In genomic region chr6:16208989-16209388, GRCh38 we compare ENCODE assay signal across 2 cellular contexts.
TF ChIP-seq lines count a peak whose summit lies in the region.

No MANE protein-coding gene starts in this region.

TF ChIP-seq in IMR-90, 13 proteins besides CTCF, POLR2A, EP300 and RAD21:
- no peak for TF ChIP-seq MAZ (IDR thresholded peaks at IDR 0.05; ENCODE audit: borderline replicate concordance, low read depth, low read length)
- no peak for TF ChIP-seq RCOR1 (IDR thresholded peaks at IDR 0.05; ENCODE audit: insufficient replicate concordance, low read length)
- no peak for TF ChIP-seq MXI1 (IDR thresholded peaks at IDR 0.05; ENCODE audit: borderline replicate concordance, low read depth, low read length)
- no peak for TF ChIP-seq RFX5 (IDR thresholded peaks at IDR 0.05; ENCODE audit: low read depth, low read length)
- no peak for TF ChIP-seq BHLHE40 (IDR thresholded peaks at IDR 0.05; ENCODE audit: low read depth, low read length)
- no peak for TF ChIP-seq SMC3 (IDR thresholded peaks at IDR 0.05; ENCODE audit: low read depth, low read length)

TF ChIP-seq in K562, 482 proteins besides CTCF, POLR2A, EP300 and RAD21:
- TF ChIP-seq THRA (IDR thresholded peaks at IDR 0.05) (no peak), ZNF121 (CRISPR knock-in tag; conservative IDR thresholded peaks at IDR 0.05) (peak; percentile 82), USF2 (CRISPR knock-in tag; IDR thresholded peaks at IDR 0.05) (no peak), MTA2 (IDR thresholded peaks at IDR 0.05; ENCODE audit: low read depth) (no peak), ZNF764 (CRISPR knock-in tag; IDR thresholded peaks at IDR 0.05; ENCODE audit: low read depth) (no peak), SMARCE1 (IDR thresholded peaks at IDR 0.05) (no peak)
